ENCODE assay signal across 17 cellular contexts in genomic region chr10:90407116-90407515, GRCh38.
DNase-seq lines count a peak whose midpoint lies in the region; ATAC-seq, FAIRE-seq and TF ChIP-seq lines count a peak whose summit lies in the region.
"Had no signal": no experiment of that assay in that cellular context is flagged by ENCODE, and none has a peak within 500 bp of the region (broad histone marks: within the 10 kb centered on the region; RNA-seq: fewer than 3 reads in every experiment).

No MANE protein-coding gene starts in this region.

- H3K27me3 ChIP-seq in osteoblast (ENCODE audit: insufficient read depth, low read length) = no peaks in the 10 kb centered on the region

- peaks cover 2% of the 10 kb centered on the region for H3K9me3 ChIP-seq in osteoblast (ENCODE audit: low read depth, low read length)

- TF ChIP-seq CTCF in epithelial cell of esophagus (IDR thresholded peaks at IDR 0.05; ENCODE audit: insufficient read depth, low read depth, low read length, missing control alignments) (no peak), osteoblast (IDR thresholded peaks at IDR 0.05; ENCODE audit: extremely low read depth, low read depth, low read length) (no peak)

- DNase-seq in EL = peak; percentile 74
- DNase-seq in RCC 7860 (ENCODE audit: low spot score) = peak; percentile 27
- DNase-seq in epithelial cell of esophagus (ENCODE audit: low read depth) = peak; percentile 76
- DNase-seq in osteoblast (ENCODE audit: insufficient read length, low spot score, missing footprints) = peak; percentile 61
- DNase-seq in SW480 (ENCODE audit: low spot score) = no peak
- DNase-seq in pons (ENCODE audit: low spot score) = no peak
- DNase-seq in head of caudate nucleus = no peak
- DNase-seq: activated CD8-positive, alpha-beta T cell treated with anti-CD3 and anti-CD28 coated beads for 36 hours; immature natural killer cell; NCI-H2081; NCI-H526; stimulated activated CD4-positive, alpha-beta T cell treated with anti-CD3 and anti-CD28 coated beads, Interleukin-15, amount 100 ng/mL, for 24 hours; T-cell; WERI-Rb-1 had no signal

- peak; percentile 35 for FAIRE-seq in RCC 7860 (lab: Jason Lieb, UNC)
- FAIRE-seq: D721Med, HTR-8/SVneo had no signal

- H3K4me2 ChIP-seq in osteoblast (ENCODE audit: insufficient read depth, low read length) = peak overlapping the region; percentile 34

- no peaks in the 10 kb centered on the region for H3K36me3 ChIP-seq in osteoblast (ENCODE audit: insufficient read depth, low read length)
- H3K36me3 ChIP-seq: WERI-Rb-1 had no signal

- H4K20me1 ChIP-seq in osteoblast (ENCODE audit: insufficient read depth, low read length) = no peaks in the 10 kb centered on the region

- ATAC-seq in GM21619 (IDR thresholded peaks at IDR 0.05; ENCODE audit: unreplicated experiment) = no peak
- ATAC-seq: activated CD8-positive, alpha-beta T cell treated with anti-CD3 and anti-CD28 coated beads for 36 hours; T-cell had no signal

- intact Hi-C loops in head of caudate nucleus (cut with DNase I) = no loop called here

- no peaks in the 10 kb centered on the region for H3K79me2 ChIP-seq in osteoblast (ENCODE audit: insufficient read depth, low read length)

- H3K27ac ChIP-seq in osteoblast (ENCODE audit: low read depth, low read length) = no peak overlapping the region
- H3K27ac ChIP-seq: WERI-Rb-1 had no signal

- H3K4me3 ChIP-seq in epithelial cell of esophagus (ENCODE audit: low read length) = no peak overlapping the region
- no peak overlapping the region for H3K4me3 ChIP-seq in osteoblast (ENCODE audit: insufficient read depth, low read length)

- H2AFZ ChIP-seq in osteoblast (ENCODE audit: low read length) = no peak overlapping the region

- H3K4me1 ChIP-seq in osteoblast (ENCODE audit: insufficient read depth, low read length) = peaks cover 6% of the 10 kb centered on the region

Comparison
In these comparisons a context has a peak if more than half of its experiments do, and no peak if none do; other contexts are left out.
1. DNase-seq: peak in EL (single experiment), RCC 7860 (single experiment), epithelial cell of esophagus (single experiment) and osteoblast (single experiment); none in SW480 (single experiment), pons (single experiment) and head of caudate nucleus (0 of 42).